8 cellular contexts compared by ENCODE assay signal in the genomic region with DNA sequence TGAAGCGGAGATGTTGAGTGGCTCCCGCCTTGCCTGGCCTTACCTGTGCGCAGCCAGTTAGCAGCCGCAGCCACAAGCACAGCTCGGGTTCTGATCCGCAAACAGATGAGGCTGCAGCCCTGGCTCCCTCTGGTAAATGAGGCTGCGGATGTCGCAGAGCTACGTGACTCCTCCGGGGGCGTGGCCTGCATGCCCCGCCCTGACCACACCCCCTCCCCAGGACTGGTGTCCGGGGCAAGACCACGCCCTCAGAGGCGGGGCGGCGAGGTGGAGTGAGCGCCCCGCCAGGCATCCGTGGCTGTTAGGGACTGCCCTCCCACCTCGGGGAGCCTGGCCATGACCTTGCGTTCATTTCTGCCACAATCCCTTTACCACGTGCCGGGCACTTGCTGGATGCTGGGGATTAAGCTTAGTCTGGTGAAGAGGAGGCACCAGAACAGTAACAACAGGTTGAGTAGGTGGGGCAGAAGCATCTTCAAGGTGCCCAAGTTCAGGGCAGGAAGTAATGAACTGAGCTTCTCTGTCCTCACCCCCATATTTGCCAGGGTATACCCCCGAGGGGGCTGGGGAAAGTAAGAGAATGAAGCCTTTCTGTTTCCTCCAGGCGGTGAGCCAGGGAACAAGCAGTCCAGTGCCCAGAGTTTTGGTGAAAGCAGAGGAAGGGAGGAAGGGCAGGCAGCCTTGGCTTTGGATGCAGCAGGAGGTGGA. TPM values are rescaled to one million over a fixed set of nuclear protein-coding genes. Genes with fewer than 3 reads are reported as not detected.
DNase-seq lines count a peak whose midpoint lies in the region; ATAC-seq and TF ChIP-seq lines count a peak whose summit lies in the region.

ALDOC (minus strand) TSS at position 138 of the 708 bp plus-strand sequence. CDS start 1,363 bp downstream, outside the sequence.

- H4K20me1 ChIP-seq in neural cell (ENCODE audit: insufficient read depth): no peaks in the 10 kb centered on the region

- H3K27ac Mint-ChIP-seq in stimulated activated naive CD8-positive, alpha-beta T cell treated with anti-CD3 and anti-CD28 coated beads, Interleukin-15, amount 100 ng/mL, for 72 hours: peak within 1 kb of the TSS; percentile 60 to 83

- DNase-seq in D341Med (ENCODE audit: low spot score): peak; percentile 87
- DNase-seq in RWPE1 (ENCODE audit: low spot score): peak; percentile 99
- DNase-seq in activated T-helper 9 cell treated with anti-CD3 and anti-CD28 coated beads, Interleukin-2, amount 50 U/mL, for 16 hours (ENCODE audit: low read depth): peak; percentile 98
- peak; percentile 89 for DNase-seq in fibroblast of the conjunctiva (ENCODE audit: low read depth)
- peak; percentile 96 to 97 for DNase-seq in stimulated activated naive CD8-positive, alpha-beta T cell treated with anti-CD3 and anti-CD28 coated beads, Interleukin-15, amount 100 ng/mL, for 72 hours

- H3K4me2 ChIP-seq in neural cell (ENCODE audit: low read length): no peak within 1 kb of the TSS

- no peaks in the 10 kb centered on the region for H3F3A ChIP-seq in neural cell (ENCODE audit: insufficient read depth, low read length, poor library complexity, severe bottlenecking)

- no peaks in the 10 kb centered on the region for H3K9me2 ChIP-seq in neural cell (ENCODE audit: insufficient read depth, low read length)

- no peaks in the 10 kb centered on the region for H3K79me2 ChIP-seq in neural cell (replicated peaks; ENCODE audit: insufficient read depth, low read length)

- H3K9me3 Mint-ChIP-seq in stimulated activated naive CD8-positive, alpha-beta T cell treated with anti-CD3 and anti-CD28 coated beads, Interleukin-15, amount 100 ng/mL, for 72 hours: no peaks in the 10 kb centered on the region

- TF ChIP-seq CTCF in RWPE1 (conservative IDR thresholded peaks at IDR 0.05; ENCODE audit: low read depth) (no peak), neural cell (IDR thresholded peaks at IDR 0.05; ENCODE audit: poor library complexity, severe bottlenecking) (no peak)

- no peak for TF ChIP-seq EP300 in Ishikawa (IDR thresholded peaks at IDR 0.05; ENCODE audit: borderline replicate concordance)
- no peak for TF ChIP-seq EP300 in neural cell (conservative IDR thresholded peaks at IDR 0.05; ENCODE audit: poor library complexity, severe bottlenecking)

- H3K4me3 Mint-ChIP-seq in stimulated activated naive CD8-positive, alpha-beta T cell treated with anti-CD3 and anti-CD28 coated beads, Interleukin-15, amount 100 ng/mL, for 72 hours: peak within 1 kb of the TSS; percentile 79 to 89

- H3K9ac ChIP-seq in neural cell (ENCODE audit: low read length): no peak within 1 kb of the TSS

- no peak within 1 kb of the TSS for H2AFZ ChIP-seq in neural cell (ENCODE audit: low read depth, low read length)

- CTCF ChIA-PET in RWPE1 (lab: Yijun Ruan, JAX): no interaction called here

- H3K27me3 Mint-ChIP-seq in stimulated activated naive CD8-positive, alpha-beta T cell treated with anti-CD3 and anti-CD28 coated beads, Interleukin-15, amount 100 ng/mL, for 72 hours: no peaks in the 10 kb centered on the region

- POLR2A ChIA-PET in RWPE1 (lab: Yijun Ruan, JAX; ENCODE audit: low non-redundant PET): interaction anchor here (0.6 kb wide), 1 partner anchor 70 kb away, joined by 3 read pairs; no protein-coding TSS in a partner anchor

- H3K9me3 ChIP-seq in neural cell (ENCODE audit: low read length): no peaks in the 10 kb centered on the region

- H3K4me3 ChIP-seq in neural cell (ENCODE audit: low read length): peak within 1 kb of the TSS; percentile 54

- ATAC-seq in GM21447 (IDR thresholded peaks at IDR 0.05; ENCODE audit: unreplicated experiment): peak; percentile 73
- ATAC-seq in stimulated activated naive CD8-positive, alpha-beta T cell treated with anti-CD3 and anti-CD28 coated beads, Interleukin-15, amount 100 ng/mL, for 72 hours: peak; percentile 95

- H3K27ac ChIP-seq in RWPE1 (peak within 1 kb of the TSS; percentile 78), neural cell (ENCODE audit: low read length) (no peak within 1 kb of the TSS)

- TF ChIP-seq RAD21 in Ishikawa (IDR thresholded peaks at IDR 0.05; ENCODE audit: low read depth): no peak
- no peak for TF ChIP-seq RAD21 in neural cell (conservative IDR thresholded peaks at IDR 0.05)

- H3K4me1 Mint-ChIP-seq in stimulated activated naive CD8-positive, alpha-beta T cell treated with anti-CD3 and anti-CD28 coated beads, Interleukin-15, amount 100 ng/mL, for 72 hours: peaks cover 50% of the 10 kb centered on the region

- H3K36me3 ChIP-seq in neural cell (ENCODE audit: insufficient read depth, low read length): no peaks in the 10 kb centered on the region

- H3K27me3 ChIP-seq in neural cell (ENCODE audit: insufficient read depth, low read depth, low read length): no peaks in the 10 kb centered on the region

TF ChIP-seq in Ishikawa, 13 proteins besides CTCF, POLR2A, EP300 and RAD21:
- TF ChIP-seq, protein P1, sequence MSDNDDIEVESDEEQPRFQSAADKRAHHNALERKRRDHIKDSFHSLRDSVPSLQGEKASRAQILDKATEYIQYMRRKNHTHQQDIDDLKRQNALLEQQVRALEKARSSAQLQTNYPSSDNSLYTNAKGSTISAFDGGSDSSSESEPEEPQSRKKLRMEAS (IDR thresholded peaks at IDR 0.05): peak; percentile 84
- TF ChIP-seq CEBPB (IDR thresholded peaks at IDR 0.05) (no peak), USF1 (IDR thresholded peaks at IDR 0.05) (peak; percentile 65), TAF1 (IDR thresholded peaks at IDR 0.05; ENCODE audit: low read depth) (0 out of 2 replicates have a peak, but pooled peaks have one; percentile 13)

TF ChIP-seq in neural cell, 6 proteins besides CTCF, POLR2A, EP300 and RAD21:
- TF ChIP-seq EZH2 (IDR thresholded peaks at IDR 0.05; ENCODE audit: borderline replicate concordance, insufficient read depth, low read length, poor library complexity, severe bottlenecking) (no peak), SMC3 (conservative IDR thresholded peaks at IDR 0.05; ENCODE audit: poor library complexity) (no peak), TAF1 (IDR thresholded peaks at IDR 0.05; ENCODE audit: low read depth) (no peak), MXI1 (conservative IDR thresholded peaks at IDR 0.05; ENCODE audit: poor library complexity, severe bottlenecking) (no peak), POLR2AphosphoS5 (IDR thresholded peaks at IDR 0.05) (peak; percentile 30)
- TF ChIP-seq, protein P2, sequence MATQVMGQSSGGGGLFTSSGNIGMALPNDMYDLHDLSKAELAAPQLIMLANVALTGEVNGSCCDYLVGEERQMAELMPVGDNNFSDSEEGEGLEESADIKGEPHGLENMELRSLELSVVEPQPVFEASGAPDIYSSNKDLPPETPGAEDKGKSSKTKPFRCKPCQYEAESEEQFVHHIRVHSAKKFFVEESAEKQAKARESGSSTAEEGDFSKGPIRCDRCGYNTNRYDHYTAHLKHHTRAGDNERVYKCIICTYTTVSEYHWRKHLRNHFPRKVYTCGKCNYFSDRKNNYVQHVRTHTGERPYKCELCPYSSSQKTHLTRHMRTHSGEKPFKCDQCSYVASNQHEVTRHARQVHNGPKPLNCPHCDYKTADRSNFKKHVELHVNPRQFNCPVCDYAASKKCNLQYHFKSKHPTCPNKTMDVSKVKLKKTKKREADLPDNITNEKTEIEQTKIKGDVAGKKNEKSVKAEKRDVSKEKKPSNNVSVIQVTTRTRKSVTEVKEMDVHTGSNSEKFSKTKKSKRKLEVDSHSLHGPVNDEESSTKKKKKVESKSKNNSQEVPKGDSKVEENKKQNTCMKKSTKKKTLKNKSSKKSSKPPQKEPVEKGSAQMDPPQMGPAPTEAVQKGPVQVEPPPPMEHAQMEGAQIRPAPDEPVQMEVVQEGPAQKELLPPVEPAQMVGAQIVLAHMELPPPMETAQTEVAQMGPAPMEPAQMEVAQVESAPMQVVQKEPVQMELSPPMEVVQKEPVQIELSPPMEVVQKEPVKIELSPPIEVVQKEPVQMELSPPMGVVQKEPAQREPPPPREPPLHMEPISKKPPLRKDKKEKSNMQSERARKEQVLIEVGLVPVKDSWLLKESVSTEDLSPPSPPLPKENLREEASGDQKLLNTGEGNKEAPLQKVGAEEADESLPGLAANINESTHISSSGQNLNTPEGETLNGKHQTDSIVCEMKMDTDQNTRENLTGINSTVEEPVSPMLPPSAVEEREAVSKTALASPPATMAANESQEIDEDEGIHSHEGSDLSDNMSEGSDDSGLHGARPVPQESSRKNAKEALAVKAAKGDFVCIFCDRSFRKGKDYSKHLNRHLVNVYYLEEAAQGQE (IDR thresholded peaks at IDR 0.05; ENCODE audit: borderline replicate concordance): no peak

RNA-seq across cellular contexts. Expression of gene ALDOC, which starts in this region (rescaled TPM):
- polyA plus RNA-seq in neural cell: 3.6 and 4.0 TPM in 2 replicates
- polyA minus RNA-seq in neural cell: 1.7 and 3.5 TPM in 2 replicates
